Comparison of ENCODE assay signal across 17 cellular contexts in the genomic region with DNA sequence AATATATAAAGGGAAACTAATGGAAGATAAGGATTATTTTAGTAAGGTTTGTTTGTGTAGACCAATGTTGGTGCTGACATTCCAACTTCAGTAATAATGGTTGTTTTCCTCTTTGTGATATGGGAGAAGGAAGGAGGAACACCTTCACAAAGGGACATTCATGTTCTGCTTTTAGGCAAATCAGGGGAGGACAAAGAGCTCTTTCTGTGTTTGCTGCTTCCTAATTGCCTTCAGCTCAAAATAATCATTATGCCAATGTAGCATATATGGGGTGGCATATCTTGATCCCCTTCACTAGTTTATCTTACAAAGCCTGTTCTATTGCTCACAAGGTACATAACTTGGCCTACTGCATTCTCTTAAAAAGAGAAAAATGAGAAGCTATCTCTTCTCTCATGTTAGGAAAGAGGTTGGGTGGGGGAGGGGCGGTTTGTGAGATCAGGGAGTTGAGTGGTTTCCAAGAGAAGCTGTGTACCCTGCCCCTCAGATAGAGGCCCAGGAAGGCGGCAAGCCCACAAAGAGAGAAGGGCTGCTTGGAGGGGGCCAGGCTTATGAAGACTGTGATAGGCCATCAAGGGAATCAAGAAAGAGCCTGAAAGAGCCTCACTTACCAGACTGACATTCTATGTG. TPM values are rescaled to one million over a fixed set of nuclear protein-coding genes. Genes with fewer than 3 reads are reported as not detected.
DNase-seq lines count a peak whose midpoint lies in the region; ATAC-seq, FAIRE-seq and TF ChIP-seq lines count a peak whose summit lies in the region.
"Had no signal": no experiment of that assay in that cellular context is flagged by ENCODE, and none has a peak within 500 bp of the region (broad histone marks: within the 10 kb centered on the region; RNA-seq: fewer than 3 reads in every experiment).

No MANE protein-coding gene starts in this region.

- H3K4me1 ChIP-seq in A549 (peaks cover 31% of the 10 kb centered on the region), GM23338 (ENCODE audit: insufficient read depth) (peaks cover 28% of the 10 kb centered on the region), RWPE2 (ENCODE audit: insufficient read depth, poor library complexity, severe bottlenecking) (peaks cover 25% of the 10 kb centered on the region), mesenchymal stem cell (ENCODE audit: control insufficient read depth, insufficient read depth, low read depth, low read length) (peaks cover 10% of the 10 kb centered on the region), PC-9 (replicated peaks; ENCODE audit: insufficient read depth) (peaks cover 15% of the 10 kb centered on the region)
- H3K4me1 ChIP-seq: Peyer's patch had no signal

- no peak for TF ChIP-seq RAD21 in A549 (conservative IDR thresholded peaks at IDR 0.05 in 1 of 2, IDR thresholded peaks at IDR 0.05 in 1 of 2)

- H3K27me3 ChIP-seq in GM23338 (ENCODE audit: insufficient read depth) (peaks cover 18% of the 10 kb centered on the region), RWPE2 (ENCODE audit: insufficient read depth, poor library complexity, severe bottlenecking) (no peaks in the 10 kb centered on the region), mesenchymal stem cell (ENCODE audit: control insufficient read depth in 1 of 2, insufficient read depth in 1 of 2, low read length in 2 of 2) (peaks cover 0 to 3% of the 10 kb centered on the region in 2 experiments), PC-9 (ENCODE audit: insufficient read depth, low read depth) (no peaks in the 10 kb centered on the region)
- H3K27me3 ChIP-seq: Peyer's patch had no signal

- TF ChIP-seq POLR2A in A549 (IDR thresholded peaks at IDR 0.05; ENCODE audit: low read length), result no peak

- no peak overlapping the region for H3K27ac Mint-ChIP-seq in GM23338
- H3K27ac Mint-ChIP-seq in type B pancreatic cell, result no peak overlapping the region
- H3K27ac Mint-ChIP-seq: CD4-positive, CD25-positive, alpha-beta regulatory T cell; IgD-negative memory B cell had no signal

- H4K20me1 ChIP-seq in GM23338 (replicated peaks; ENCODE audit: insufficient read depth) (no peaks in the 10 kb centered on the region), PC-9 (ENCODE audit: insufficient read depth) (no peaks in the 10 kb centered on the region)

- H3K27me3 Mint-ChIP-seq in GM23338 (ENCODE audit: insufficient read depth, low read depth, poor library complexity), result peaks cover 20% of the 10 kb centered on the region
- peaks cover 14% of the 10 kb centered on the region for H3K27me3 Mint-ChIP-seq in type B pancreatic cell

- WGBS in A549 (ENCODE audit: missing lambda C conversion rate), result 60% methylated on average over 2 of the region's 2 CpGs
- 92% methylated on average over 2 of the region's 2 CpGs for WGBS in mesenchymal stem cell

- H4K91ac ChIP-seq in mesenchymal stem cell (ENCODE audit: low read length), result no peak overlapping the region

- H3K4me3 ChIP-seq in A549 (no peak overlapping the region), GM23338 (no peak overlapping the region), RWPE2 (ENCODE audit: severe bottlenecking) (no peak overlapping the region), mesenchymal stem cell (ENCODE audit: insufficient read depth in 1 of 2, low read depth in 1 of 2, low read length in 2 of 2) (no peak overlapping the region), PC-9 (no peak overlapping the region)
- H3K4me3 ChIP-seq: Peyer's patch had no signal

- H2BK5ac ChIP-seq in mesenchymal stem cell (ENCODE audit: low read depth, low read length, poor library complexity, severe bottlenecking), result no peak overlapping the region

- POLR2A ChIA-PET in A549 (lab: Yijun Ruan, JAX), result no interaction called here
- POLR2A ChIA-PET in PC-9 (lab: Charles Lee; ENCODE audit: unreplicated experiment), result no interaction called here

- no peaks in the 10 kb centered on the region for H3K79me1 ChIP-seq in mesenchymal stem cell (replicated peaks; ENCODE audit: low read length, poor library complexity, severe bottlenecking)

- H3K9me3 ChIP-seq in A549 (no peaks in the 10 kb centered on the region), RWPE2 (ENCODE audit: severe bottlenecking) (no peaks in the 10 kb centered on the region), mesenchymal stem cell (ENCODE audit: control insufficient read depth, low read length) (no peaks in the 10 kb centered on the region), PC-9 (ENCODE audit: insufficient read depth, low read depth) (peaks cover 6% of the 10 kb centered on the region; the same call in 1 of the 2 replicates)
- H3K9me3 ChIP-seq: Peyer's patch had no signal

- H3K4me1 Mint-ChIP-seq in GM23338 (peaks cover 25% of the 10 kb centered on the region), type B pancreatic cell (ENCODE audit: unreplicated experiment) (peaks cover 17% of the 10 kb centered on the region)

- no TSS peak for BruUV-seq in PC-9 (replicated peaks; lab: Mats Ljungman, UMichigan)

- no peak overlapping the region for H2AK5ac ChIP-seq in mesenchymal stem cell (ENCODE audit: low read length, severe bottlenecking)

- H3K27ac ChIP-seq in A549 (peak overlapping the region; percentile 58 to 75; a peak in 3 of 6 replicates), GM23338 (ENCODE audit: low read depth) (no peak overlapping the region), RWPE2 (ENCODE audit: poor library complexity, severe bottlenecking) (peak overlapping the region; percentile 98), mesenchymal stem cell (ENCODE audit: low read length, poor library complexity, severe bottlenecking) (no peak overlapping the region), PC-9 (no peak overlapping the region)
- H3K27ac ChIP-seq: Peyer's patch had no signal

- TF ChIP-seq EP300 in A549 (IDR thresholded peaks at IDR 0.05), result no peak

- peak overlapping the region; percentile 12 for H2BK120ac ChIP-seq in mesenchymal stem cell (ENCODE audit: low read depth, low read length)

- no peaks in the 10 kb centered on the region for H3F3A ChIP-seq in GM23338 (replicated peaks; ENCODE audit: low read depth)
- peaks cover 19% of the 10 kb centered on the region for H3F3A ChIP-seq in PC-9 (ENCODE audit: insufficient read depth, low read depth)

- no peak overlapping the region for H3K14ac ChIP-seq in mesenchymal stem cell (ENCODE audit: low read length in 2 of 2)

- H3K9me3 Mint-ChIP-seq in GM23338 (no peaks in the 10 kb centered on the region), type B pancreatic cell (no peaks in the 10 kb centered on the region)

- H3K36me3 ChIP-seq in GM23338 (ENCODE audit: insufficient read depth) (no peaks in the 10 kb centered on the region), RWPE2 (ENCODE audit: low read depth) (no peaks in the 10 kb centered on the region), mesenchymal stem cell (ENCODE audit: control insufficient read depth in 1 of 2, insufficient read depth in 2 of 2, low read depth in 1 of 2, low read length in 2 of 2) (no peaks in the 10 kb centered on the region), PC-9 (ENCODE audit: low read depth) (no peaks in the 10 kb centered on the region)
- H3K36me3 ChIP-seq: Peyer's patch had no signal

- H3K79me2 ChIP-seq in GM23338 (replicated peaks; ENCODE audit: insufficient read depth) (no peaks in the 10 kb centered on the region), PC-9 (ENCODE audit: low read depth) (no peaks in the 10 kb centered on the region)

- no peak for ATAC-seq in A549
- ATAC-seq in GM23338, result no peak
- ATAC-seq in RWPE2 (ENCODE audit: low read depth), result no peak

- H2BK15ac ChIP-seq in mesenchymal stem cell (ENCODE audit: low read depth, poor library complexity, severe bottlenecking), result no peak overlapping the region

- TF ChIP-seq CTCF in A549 (IDR thresholded peaks at IDR 0.05), result no peak
- no peak for TF ChIP-seq CTCF in GM23338 (conservative IDR thresholded peaks at IDR 0.05; ENCODE audit: low read depth in 2 of 2)
- TF ChIP-seq CTCF in RWPE2 (IDR thresholded peaks at IDR 0.05; ENCODE audit: poor library complexity, severe bottlenecking), result no peak
- no peak for TF ChIP-seq CTCF in type B pancreatic cell (conservative IDR thresholded peaks at IDR 0.05)
- TF ChIP-seq CTCF in PC-9 (conservative IDR thresholded peaks at IDR 0.05), result no peak

- H2BK12ac ChIP-seq in mesenchymal stem cell (ENCODE audit: low read length in 2 of 2), result no peak overlapping the region

- intact Hi-C loops in PC-9 (cut with micrococcal nuclease; ENCODE audit: unreplicated experiment), result no loop called here

- peaks cover 21% of the 10 kb centered on the region; the same call in 1 of the 2 replicates for H3K9me2 ChIP-seq in GM23338 (ENCODE audit: insufficient read depth)
- no peaks in the 10 kb centered on the region for H3K9me2 ChIP-seq in PC-9 (ENCODE audit: insufficient read depth)

- H3K9ac ChIP-seq in mesenchymal stem cell (ENCODE audit: low read length), result no peak overlapping the region

- CTCF ChIA-PET in A549 (lab: Yijun Ruan, JAX), result interaction anchor here (1.0 kb wide), 1 partner anchor 33 kb away, joined by 4 read pairs; no protein-coding TSS in a partner anchor
- CTCF ChIA-PET in PC-9 (lab: Charles Lee), result no interaction called here

- no peaks in the 10 kb centered on the region for H3K36me3 Mint-ChIP-seq in GM23338 (ENCODE audit: low read depth)
- H3K36me3 Mint-ChIP-seq in type B pancreatic cell, result peaks cover 4% of the 10 kb centered on the region
- H3K36me3 Mint-ChIP-seq: CD4-positive, CD25-positive, alpha-beta regulatory T cell; IgD-negative memory B cell had no signal

- H2AFZ ChIP-seq in GM23338 (no peak overlapping the region), mesenchymal stem cell (ENCODE audit: low read depth, low read length) (no peak overlapping the region), PC-9 (no peak overlapping the region)

- no peak overlapping the region for H3K18ac ChIP-seq in mesenchymal stem cell (ENCODE audit: low read depth in 1 of 2, low read length in 2 of 2)

- H4K8ac ChIP-seq in mesenchymal stem cell (ENCODE audit: low read length), result no peak overlapping the region

- no peak overlapping the region for H3K4me3 Mint-ChIP-seq in GM23338
- no peak overlapping the region for H3K4me3 Mint-ChIP-seq in type B pancreatic cell
- H3K4me3 Mint-ChIP-seq: CD4-positive, CD25-positive, alpha-beta regulatory T cell had no signal

- H3K4me2 ChIP-seq in A549 (peak overlapping the region; percentile 49; the same call in 1 of the 3 replicates), GM23338 (no peak overlapping the region), mesenchymal stem cell (ENCODE audit: low read length, poor library complexity, severe bottlenecking) (no peak overlapping the region), PC-9 (no peak overlapping the region)

- DNase-seq in A549 (ENCODE audit: low read depth in 1 of 2, low spot score in 1 of 2), result no peak
- DNase-seq in GM23338 (ENCODE audit: low spot score), result peak; percentile 36
- DNase-seq in RWPE2 (ENCODE audit: low spot score), result no peak
- DNase-seq in mesenchymal stem cell, result no peak
- DNase-seq in dedifferentiated amniotic fluid mesenchymal stem cell (ENCODE audit: extremely low spot score), result no peak
- no peak for DNase-seq in type B pancreatic cell (ENCODE audit: extremely low spot score, unreplicated experiment)
- no peak for DNase-seq in PC-9
- DNase-seq in SKM-1 treated with dmso at 0.1 percent for 144 hours (lab: John Stamatoyannopoulos, UW; ENCODE audit: unreplicated experiment), result no peak
- DNase-seq: AML-193; CD4-positive, CD25-positive, alpha-beta regulatory T cell; GF-D8; MV-4-11; NCI-H1436; NCI-H345; Peyer's patch; SHP77 had no signal

- peak overlapping the region in 1 of 2 experiments; percentile 67 for H3K4ac ChIP-seq in mesenchymal stem cell (ENCODE audit: low read depth in 1 of 2, low read length in 2 of 2)

- no peak for FAIRE-seq in A549 (lab: Jason Lieb, UNC)

- no peak overlapping the region for H3K23ac ChIP-seq in mesenchymal stem cell (ENCODE audit: low read length in 2 of 2)

RNA-seq across cellular contexts. Expression of gene ADGRG6, which starts 4.7 kb away (rescaled TPM):
- polyA plus RNA-seq in A549 (2011; rRNA removed) (176 and 181 TPM in 2 replicates), A549 (2017; fragmentation: RNase III; extraction: RNeasy Plus Mini Kit Qiagen cat#74134 plus additional on column Dnase treatment) (53.9 to 61.1 TPM (median 55.4 TPM) in 3 replicates), GM23338 (2016; fragmentation: Nextera tagmentation; extraction: Ambion mirVana) (1.3 and 1.8 TPM in 2 replicates)
- polyA plus RNA-seq in A549 (2012; cell fraction: cytosol; rRNA removed), result 34.3 and 35.0 TPM in 2 replicates
- polyA plus RNA-seq in A549 (2012; cell fraction: nucleus; rRNA removed), result 42.9 and 53.7 TPM in 2 replicates
- 202 and 259 TPM in 2 replicates for polyA minus RNA-seq in A549 (2011; rRNA and poly(A)+ RNA removed)
- 4.9 and 7.7 TPM in 2 replicates for total RNA-seq in GM23338 (2014; rRNA removed; shearing (Covaris generic))
- polyA plus RNA-seq in mesenchymal stem cell (2013, experiment 1 of 2), result 32.6 TPM
- 33.3 TPM for polyA plus RNA-seq in mesenchymal stem cell (2013, experiment 2 of 2)
- total RNA-seq in type B pancreatic cell (ENCODE audit: low replicate concordance) (26.7 and 72.3 TPM in 2 replicates), PC-9 (2021) (24.0 and 30.3 TPM in 2 replicates)
- polyA plus RNA-seq: CD4-positive, CD25-positive, alpha-beta regulatory T cell; IgD-negative memory B cell had no signal

Comparison
In these comparisons a context has a peak if more than half of its experiments do, and no peak if none do; other contexts are left out.
1. H3K27ac ChIP-seq: peak in A549 (2 of 2) and RWPE2 (single experiment); none in GM23338 (single experiment), mesenchymal stem cell (single experiment) and PC-9 (single experiment).